Comparison of ENCODE assay signal across 29 cellular contexts in genomic region chr22:38269466-38269865, GRCh38. TPM values are rescaled to one million over a fixed set of nuclear protein-coding genes. Genes with fewer than 3 reads are reported as not detected.
A peak's percentile ranks its signal among the peaks of the same experiment; 100 is the strongest.
DNase-seq lines count a peak whose midpoint lies in the region; ATAC-seq lines count a peak whose summit lies in the region.
"Had no signal": no experiment of that assay in that cellular context is flagged by ENCODE, and none has a peak within 500 bp of the region (broad histone marks: within the 10 kb centered on the region; RNA-seq: fewer than 3 reads in every experiment).

No MANE protein-coding gene starts in this region.

- H3K14ac ChIP-seq in mesenchymal stem cell (ENCODE audit: low read length in 2 of 2): no peak overlapping the region

- H3K79me1 ChIP-seq in mesenchymal stem cell (replicated peaks; ENCODE audit: low read length, poor library complexity, severe bottlenecking): peaks cover 3% of the 10 kb centered on the region

- no peak overlapping the region for H3K4me3 Mint-ChIP-seq in activated T-cell treated with anti-CD3 and anti-CD28 coated beads, Interleukin-2, amount 50 U/mL, for 24 hours
- H3K4me3 Mint-ChIP-seq in T-cell: no peak overlapping the region
- H3K4me3 Mint-ChIP-seq: activated T-cell treated with anti-CD3 and anti-CD28 coated beads, Interleukin-2, amount 50 U/mL, for 72 hours; stimulated activated memory B cell treated with anti-CD40 and anti-IgM and Interleukin-4, amounts not matched to agents 10 μg/mL and 1 μg/mL and 100 μg/mL, for 72 hours had no signal

- H3K4me1 ChIP-seq in mesenchymal stem cell (ENCODE audit: control insufficient read depth, insufficient read depth, low read depth, low read length) (peaks cover 38% of the 10 kb centered on the region), subcutaneous abdominal adipose tissue (ENCODE audit: control insufficient read depth in 5 of 5, insufficient read depth in 5 of 5, low read length in 5 of 5) (peaks cover 28 to 83% (median 72%) of the 10 kb centered on the region in 5 donors)

- no peak overlapping the region for H4K91ac ChIP-seq in mesenchymal stem cell (ENCODE audit: low read length)

- H3K4me3 ChIP-seq in mesenchymal stem cell (ENCODE audit: insufficient read depth in 1 of 2, low read depth in 1 of 2, low read length in 2 of 2) (no peak overlapping the region), subcutaneous abdominal adipose tissue (ENCODE audit: low read depth in 1 of 5, low read length in 5 of 5) (no peak overlapping the region)
- H3K4me3 ChIP-seq: body of pancreas, colonic mucosa, prostate gland had no signal

- no peak for DNase-seq in activated T-cell treated with anti-CD3 and anti-CD28 coated beads, Interleukin-2, amount 50 U/mL, for 24 hours
- no peak for DNase-seq in activated T-cell treated with anti-CD3 and anti-CD28 coated beads, Interleukin-2, amount 50 U/mL, for 48 hours
- no peak for DNase-seq in T-cell
- no peak for DNase-seq in mesenchymal stem cell
- DNase-seq in amygdala (lab: John Stamatoyannopoulos, UW): no peak
- DNase-seq: 8988T; activated T-cell treated with anti-CD3 and anti-CD28 coated beads, Interleukin-2, amount 50 U/mL, for 72 hours; AML-193; body of pancreas; Calu3; colonic mucosa; Kasumi-1; kidney glomerular epithelial cell; NCI-H1092; NCI-H187 treated with DMSO at 0.1 percent for 48 hours; NCI-H774; OCI-M1; SHP77 treated with DMSO at 0.1 percent for 48 hours; small intestine; stimulated activated CD4-positive, alpha-beta T cell treated with anti-CD3 and anti-CD28 coated beads, Interleukin-2, amount 100 ng/mL, for 24 hours; SW 1271 had no signal

- H2BK12ac ChIP-seq in mesenchymal stem cell (ENCODE audit: low read length in 2 of 2): no peak overlapping the region

- peaks cover 6% of the 10 kb centered on the region for H3K36me3 Mint-ChIP-seq in activated T-cell treated with anti-CD3 and anti-CD28 coated beads, Interleukin-2, amount 50 U/mL, for 24 hours (ENCODE audit: low read depth)
- no peaks in the 10 kb centered on the region for H3K36me3 Mint-ChIP-seq in T-cell
- H3K36me3 Mint-ChIP-seq: activated naive CD4-positive, alpha-beta T cell treated with anti-CD3 and anti-CD28 coated beads, Interleukin-2, amount 50 U/mL, for 72 hours had no signal

- H3K4ac ChIP-seq in mesenchymal stem cell (ENCODE audit: low read depth in 1 of 2, low read length in 2 of 2): no peak overlapping the region

- no peaks in the 10 kb centered on the region for H3K9me3 ChIP-seq in mesenchymal stem cell (ENCODE audit: control insufficient read depth, low read length)
- H3K9me3 ChIP-seq in subcutaneous abdominal adipose tissue (ENCODE audit: control insufficient read depth in 5 of 5, low read length in 5 of 5): no peaks in the 10 kb centered on the region
- H3K9me3 ChIP-seq: body of pancreas, colonic mucosa, prostate gland, thoracic aorta had no signal

- H3K9ac ChIP-seq in mesenchymal stem cell (ENCODE audit: low read length) (peak overlapping the region; percentile 25), subcutaneous abdominal adipose tissue (ENCODE audit: low read length in 5 of 5) (peak overlapping the region in 2 of 5 donors; percentile 12 to 23)

- H3K27me3 ChIP-seq in mesenchymal stem cell (ENCODE audit: control insufficient read depth in 1 of 2, insufficient read depth in 1 of 2, low read length in 2 of 2) (no peaks in the 10 kb centered on the region), subcutaneous abdominal adipose tissue (ENCODE audit: control insufficient read depth in 5 of 5, insufficient read depth in 4 of 5, low read length in 5 of 5) (no peaks in the 10 kb centered on the region)
- H3K27me3 ChIP-seq: body of pancreas, colonic mucosa had no signal

- no peak overlapping the region for H2BK5ac ChIP-seq in mesenchymal stem cell (ENCODE audit: low read depth, low read length, poor library complexity, severe bottlenecking)

- no peak overlapping the region for H2BK15ac ChIP-seq in mesenchymal stem cell (ENCODE audit: low read depth, poor library complexity, severe bottlenecking)

- ATAC-seq in T-cell (replicated peaks in 1 of 4) (no peak), GM18502 (IDR thresholded peaks at IDR 0.05; ENCODE audit: poor library complexity, unreplicated experiment) (no peak), HG03354 (IDR thresholded peaks at IDR 0.05; ENCODE audit: poor library complexity, severe bottlenecking, unreplicated experiment) (no peak)
- ATAC-seq: activated CD4-positive, CD25-positive, alpha-beta regulatory T cell treated with anti-CD3 and anti-CD28 coated beads, Interleukin-2, amount 50 U/mL, for 24 hours; activated naive CD4-positive, alpha-beta T cell treated with anti-CD3 and anti-CD28 coated beads, Interleukin-2, amount 50 U/mL, for 72 hours; activated T-cell treated with anti-CD3 and anti-CD28 coated beads, Interleukin-2, amount 50 U/mL, for 72 hours; body of pancreas; stimulated activated memory B cell treated with anti-CD40 and anti-IgM and Interleukin-4, amounts not matched to agents 10 μg/mL and 1 μg/mL and 100 μg/mL, for 72 hours had no signal

- no peak overlapping the region for H2BK120ac ChIP-seq in mesenchymal stem cell (ENCODE audit: low read depth, low read length)

- no peak overlapping the region for H2AK5ac ChIP-seq in mesenchymal stem cell (ENCODE audit: low read length, severe bottlenecking)

- H3K4me1 Mint-ChIP-seq in activated T-cell treated with anti-CD3 and anti-CD28 coated beads, Interleukin-2, amount 50 U/mL, for 24 hours (ENCODE audit: low read depth): peaks cover 71% of the 10 kb centered on the region
- peaks cover 71 to 80% (median 78%) of the 10 kb centered on the region in 3 donors for H3K4me1 Mint-ChIP-seq in T-cell

- H3K27ac Mint-ChIP-seq in activated T-cell treated with anti-CD3 and anti-CD28 coated beads, Interleukin-2, amount 50 U/mL, for 24 hours: peak overlapping the region; percentile 3
- peak overlapping the region; percentile 49 to 55 for H3K27ac Mint-ChIP-seq in T-cell
- H3K27ac Mint-ChIP-seq: activated T-cell treated with anti-CD3 and anti-CD28 coated beads, Interleukin-2, amount 50 U/mL, for 72 hours had no signal

- no peak overlapping the region for H2AFZ ChIP-seq in mesenchymal stem cell (ENCODE audit: low read depth, low read length)

- H3K4me2 ChIP-seq in mesenchymal stem cell (ENCODE audit: low read length, poor library complexity, severe bottlenecking): no peak overlapping the region

- no peak overlapping the region for H3K27ac ChIP-seq in mesenchymal stem cell (ENCODE audit: low read length, poor library complexity, severe bottlenecking)
- peak overlapping the region; percentile 88 for H3K27ac ChIP-seq in subcutaneous abdominal adipose tissue (ENCODE audit: low read depth, low read length)
- H3K27ac ChIP-seq: body of pancreas, colonic mucosa, prostate gland had no signal

- no peaks in the 10 kb centered on the region for H3K9me3 Mint-ChIP-seq in activated T-cell treated with anti-CD3 and anti-CD28 coated beads, Interleukin-2, amount 50 U/mL, for 24 hours
- H3K9me3 Mint-ChIP-seq in T-cell: no peaks in the 10 kb centered on the region
- H3K9me3 Mint-ChIP-seq: activated naive CD4-positive, alpha-beta T cell treated with anti-CD3 and anti-CD28 coated beads, Interleukin-2, amount 50 U/mL, for 72 hours; activated T-cell treated with anti-CD3 and anti-CD28 coated beads, Interleukin-2, amount 50 U/mL, for 72 hours; stimulated activated memory B cell treated with anti-CD40 and anti-IgM and Interleukin-4, amounts not matched to agents 10 μg/mL and 1 μg/mL and 100 μg/mL, for 72 hours had no signal

- no peak overlapping the region for H4K8ac ChIP-seq in mesenchymal stem cell (ENCODE audit: low read length)

- H3K36me3 ChIP-seq in mesenchymal stem cell (ENCODE audit: control insufficient read depth in 1 of 2, insufficient read depth in 2 of 2, low read depth in 1 of 2, low read length in 2 of 2) (peaks cover 4 to 34% of the 10 kb centered on the region in 2 experiments), subcutaneous abdominal adipose tissue (ENCODE audit: control insufficient read depth in 5 of 5, insufficient read depth in 5 of 5, low read length in 5 of 5) (peaks cover 0 to 5% (median under 1%) of the 10 kb centered on the region in 5 donors)
- H3K36me3 ChIP-seq: colonic mucosa, prostate gland, thoracic aorta had no signal

- no peak overlapping the region for H3K18ac ChIP-seq in mesenchymal stem cell (ENCODE audit: low read depth in 1 of 2, low read length in 2 of 2)

- H3K27me3 Mint-ChIP-seq in activated T-cell treated with anti-CD3 and anti-CD28 coated beads, Interleukin-2, amount 50 U/mL, for 24 hours: no peaks in the 10 kb centered on the region
- no peaks in the 10 kb centered on the region for H3K27me3 Mint-ChIP-seq in T-cell
- H3K27me3 Mint-ChIP-seq: stimulated activated memory B cell treated with anti-CD40 and anti-IgM and Interleukin-4, amounts not matched to agents 10 μg/mL and 1 μg/mL and 100 μg/mL, for 72 hours had no signal

- H3K23ac ChIP-seq in mesenchymal stem cell (ENCODE audit: low read length in 2 of 2): no peak overlapping the region

- CTCF ChIA-PET in T-cell (lab: Charles Lee): interaction anchor here in 1 of 2 donors (0.6 kb wide), 1 partner anchor 318 kb away, joined by 5 read pairs; no protein-coding TSS in a partner anchor

- POLR2A ChIA-PET in T-cell (lab: Charles Lee): no interaction called here

- 98% methylated on average over 7 of the region's 7 CpGs for WGBS in mesenchymal stem cell

RNA-seq across cellular contexts. Expression of gene TMEM184B, which starts 3.3 kb away (rescaled TPM):
- 10 to 100 TPM; 30.8 to 41.3 (median 35.8) TPM for total RNA-seq in T-cell
- 71.3 TPM for polyA plus RNA-seq in mesenchymal stem cell (2013, experiment 1 of 2)
- polyA plus RNA-seq in mesenchymal stem cell (2013, experiment 2 of 2): 71.6 TPM

RNA-seq across cellular contexts. Expression of gene CSNK1E, which starts 47.8 kb away (rescaled TPM):
- total RNA-seq in T-cell: 100 to 1,000 TPM; 105 to 142 (median 115) TPM
- polyA plus RNA-seq in mesenchymal stem cell (2013, experiment 1 of 2): 175 TPM
- polyA plus RNA-seq in mesenchymal stem cell (2013, experiment 2 of 2): 170 TPM
